9 cellular contexts compared by ENCODE assay signal in genomic region chr4:185591679-185592141, GRCh38. TPM values are rescaled to one million over a fixed set of nuclear protein-coding genes. Genes with fewer than 3 reads are reported as not detected.
DNase-seq lines count a peak whose midpoint lies in the region; ATAC-seq, FAIRE-seq and TF ChIP-seq lines count a peak whose summit lies in the region.
"Had no signal": no experiment of that assay in that cellular context is flagged by ENCODE, and none has a peak within 500 bp of the region (broad histone marks: within the 10 kb centered on the region; RNA-seq: fewer than 3 reads in every experiment).

No MANE protein-coding gene starts in this region.

- no peak overlapping the region for H3K9ac ChIP-seq in neuronal stem cell (ENCODE audit: low read depth, low read length, poor library complexity)

- 64 to 73% methylated on average over 4 of the region's 4 CpGs for WGBS in thyroid gland, 2 donors
- no CpG with 5 or more reads among the region's 4 CpGs for WGBS in neuronal stem cell (ENCODE audit: extremely low coverage in 2 of 2, insufficient read length in 2 of 2, insufficient replicate concordance in 1 of 2), 2 donors

- H3K9me3 ChIP-seq in RWPE2 (ENCODE audit: severe bottlenecking) (no peaks in the 10 kb centered on the region), thyroid gland (no peaks in the 10 kb centered on the region), neuronal stem cell (replicated peaks in 1 of 2; ENCODE audit: control insufficient read depth in 2 of 2, insufficient read depth in 1 of 2, low read depth in 1 of 2, low read length in 2 of 2) (peaks cover 0 to 2% of the 10 kb centered on the region in 2 donors)

- no peak overlapping the region for H3K4ac ChIP-seq in neuronal stem cell (ENCODE audit: low read length)

- peak; percentile 73 for ATAC-seq in RWPE2 (ENCODE audit: low read depth)
- ATAC-seq: CD8-positive, alpha-beta T cell had no signal

- intact Hi-C loops in thyroid gland (cut with DNase I), result no loop called here

- H3K4me1 ChIP-seq in RWPE2 (ENCODE audit: insufficient read depth, poor library complexity, severe bottlenecking), result peaks cover 3% of the 10 kb centered on the region
- peaks cover 0 to 13% of the 10 kb centered on the region in 2 donors for H3K4me1 ChIP-seq in thyroid gland
- H3K4me1 ChIP-seq in neuronal stem cell (ENCODE audit: control insufficient read depth in 2 of 2, insufficient read depth in 1 of 2, low read depth in 1 of 2, low read length in 2 of 2), result peaks cover 0 to 9% of the 10 kb centered on the region in 2 donors

- H3K27ac ChIP-seq in RWPE2 (ENCODE audit: poor library complexity, severe bottlenecking) (no peak overlapping the region), coronary artery (peak overlapping the region; percentile 16 to 56), thyroid gland (peak overlapping the region in 2 of 3 donors; percentile 7 to 42), neuronal stem cell (replicated peaks; ENCODE audit: low read length) (no peak overlapping the region)

- no peak overlapping the region for H2AK5ac ChIP-seq in neuronal stem cell (ENCODE audit: low read depth, low read length)

- no peak for TF ChIP-seq POLR2A in thyroid gland (IDR thresholded peaks at IDR 0.05)

- H3K27me3 ChIP-seq in RWPE2 (ENCODE audit: insufficient read depth, poor library complexity, severe bottlenecking) (no peaks in the 10 kb centered on the region), thyroid gland (no peaks in the 10 kb centered on the region), neuronal stem cell (ENCODE audit: control insufficient read depth in 3 of 3, insufficient read depth in 3 of 3, low read depth in 1 of 3, low read length in 3 of 3) (peaks cover 0 to 4% (median 0%) of the 10 kb centered on the region in 3 experiments)

- H4K8ac ChIP-seq in neuronal stem cell (ENCODE audit: low read depth, low read length), result no peak overlapping the region

- H4K91ac ChIP-seq in neuronal stem cell (ENCODE audit: low read depth, low read length, poor library complexity), result no peak overlapping the region

- no peak overlapping the region for H2BK15ac ChIP-seq in neuronal stem cell (ENCODE audit: low read length)

- H2AFZ ChIP-seq in neuronal stem cell (ENCODE audit: low read length), result no peak overlapping the region

- H2BK120ac ChIP-seq in neuronal stem cell (ENCODE audit: low read depth, low read length), result no peak overlapping the region

- FAIRE-seq in islet of Langerhans (lab: Jason Lieb, UNC), result peak; percentile 51

- H3K14ac ChIP-seq in neuronal stem cell (ENCODE audit: low read length), result no peak overlapping the region

- no peak overlapping the region for H3K4me2 ChIP-seq in neuronal stem cell (ENCODE audit: insufficient read depth, low read length, poor library complexity, severe bottlenecking)

- no peak for TF ChIP-seq CTCF in RWPE2 (IDR thresholded peaks at IDR 0.05; ENCODE audit: poor library complexity, severe bottlenecking)
- no peak for TF ChIP-seq CTCF in coronary artery (IDR thresholded peaks at IDR 0.05)
- TF ChIP-seq CTCF in thyroid gland (IDR thresholded peaks at IDR 0.05), result no peak

- no peak overlapping the region for H3K23ac ChIP-seq in neuronal stem cell (ENCODE audit: low read depth, low read length, poor library complexity)

- H2BK5ac ChIP-seq in neuronal stem cell (ENCODE audit: low read length), result no peak overlapping the region

- no peaks in the 10 kb centered on the region for H3K36me3 ChIP-seq in RWPE2 (ENCODE audit: low read depth)
- H3K36me3 ChIP-seq in thyroid gland, result peaks cover 5 to 20% of the 10 kb centered on the region in 2 donors
- H3K36me3 ChIP-seq in neuronal stem cell (replicated peaks in 1 of 2; ENCODE audit: control insufficient read depth in 2 of 2, insufficient read depth in 2 of 2, low read length in 2 of 2), result peaks cover 4% of the 10 kb centered on the region in 2 donors

- H3K79me1 ChIP-seq in neuronal stem cell (ENCODE audit: low read depth, low read length), result no peaks in the 10 kb centered on the region

- no peak overlapping the region for H3K18ac ChIP-seq in neuronal stem cell (ENCODE audit: low read length)

- H3K4me3 ChIP-seq in RWPE2 (ENCODE audit: severe bottlenecking), result no peak overlapping the region
- H3K4me3 ChIP-seq in coronary artery, result peak overlapping the region; percentile 2
- no peak overlapping the region for H3K4me3 ChIP-seq in thyroid gland (replicated peaks in 1 of 3)
- no peak overlapping the region for H3K4me3 ChIP-seq in neuronal stem cell (ENCODE audit: low read length in 2 of 2)

- H2BK12ac ChIP-seq in neuronal stem cell (ENCODE audit: low read length), result no peak overlapping the region

- no peak for DNase-seq in RWPE2 (ENCODE audit: low spot score)
- DNase-seq in coronary artery (ENCODE audit: low spot score), result no peak
- DNase-seq in thyroid gland, result no peak
- no peak for DNase-seq in stimulated activated CD4-positive, alpha-beta T cell treated with anti-CD3 and anti-CD28 coated beads, Interleukin-4, amount 100 ng/mL, for 4 hours
- DNase-seq in NCI-H2196 (lab: John Stamatoyannopoulos, UW; ENCODE audit: unreplicated experiment), result no peak
- no peak for DNase-seq in neuronal stem cell (ENCODE audit: low spot score)
- DNase-seq: activated T-cell treated with anti-CD3 and anti-CD28 coated beads for 4 hours; CD8-positive, alpha-beta T cell had no signal

RNA-seq across cellular contexts. Expression of gene PDLIM3, which starts 56.4 kb away (rescaled TPM):
- 100 to 1,000 TPM; 124 to 411 (median 252) TPM for total RNA-seq in thyroid gland
- 8.0 TPM for polyA plus RNA-seq in neuronal stem cell (2013, experiment 1 of 2)
- polyA plus RNA-seq in neuronal stem cell (2013, experiment 2 of 2), result 7.3 TPM
- total RNA-seq: CD8-positive, alpha-beta T cell had no signal

Comparison
In these comparisons a context has a peak if more than half of its experiments do, and no peak if none do; other contexts are left out.
1. H3K27ac ChIP-seq: peak in coronary artery (2 of 2) and thyroid gland (2 of 3); none in RWPE2 (single experiment) and neuronal stem cell (single experiment).